In genomic region chr1:152141971-152142584, GRCh38 we compare ENCODE assay signal across 8 cellular contexts. TPM values are rescaled to one million over a fixed set of nuclear protein-coding genes. Genes with fewer than 3 reads are reported as not detected.
DNase-seq lines count a peak whose midpoint lies in the region; TF ChIP-seq lines count a peak whose summit lies in the region.

No MANE protein-coding gene starts in this region.

- H3K9me3 ChIP-seq in ascending aorta (no peaks in the 10 kb centered on the region), suprapubic skin (no peaks in the 10 kb centered on the region)

- peak; percentile 19 for DNase-seq in stimulated activated CD4-positive, alpha-beta T cell treated with anti-CD3 and anti-CD28 coated beads, Interleukin-4, amount 100 ng/mL, for 24 hours
- DNase-seq in stimulated activated CD4-positive, alpha-beta T cell treated with anti-CD3 and anti-CD28 coated beads, Interleukin-4, amount 100 ng/mL, for 4 hours: no peak
- DNase-seq in NB4 (ENCODE audit: low read depth) (peak; percentile 62), ascending aorta (ENCODE audit: low spot score in 2 of 2) (peak in 1 of 2 donors; percentile 74), iPS-NIHi7 (ENCODE audit: extremely low spot score) (peak; percentile 14), suprapubic skin (ENCODE audit: low spot score in 2 of 2) (peak in 1 of 2 donors; percentile 66), T-helper 2 cell (no peak)
- DNase-seq in stimulated activated CD4-positive, alpha-beta T cell treated with anti-CD3 and anti-CD28 coated beads, Interleukin-12 subunit alpha, Interleukin-12 subunit beta, amount 100 ng/mL, for 4 hours: no peak

- no peak for TF ChIP-seq EP300 in suprapubic skin (IDR thresholded peaks at IDR 0.05)

- H3K4me1 ChIP-seq in ascending aorta (no peaks in the 10 kb centered on the region), suprapubic skin (peaks cover 8% of the 10 kb centered on the region)

- TF ChIP-seq POLR2A in NB4 (IDR thresholded peaks at IDR 0.05; ENCODE audit: extremely low read depth, insufficient read length) (no peak), suprapubic skin (IDR thresholded peaks at IDR 0.05) (no peak)

- intact Hi-C loops in ascending aorta (cut with DNase I): loop anchor here (1.0 to 5.0 kb wide), 2 partner anchors 43 to 315 kb away; no protein-coding TSS in a partner anchor

- TF ChIP-seq CTCF in NB4 (IDR thresholded peaks at IDR 0.05; ENCODE audit: low read depth, low read length): peak; percentile 65
- TF ChIP-seq CTCF in ascending aorta (IDR thresholded peaks at IDR 0.05): peak; percentile 48 to 71 (median 57)
- TF ChIP-seq CTCF in suprapubic skin (IDR thresholded peaks at IDR 0.05): peak; percentile 50 to 56

- 5% methylated on average over 1 of the region's 1 CpG for WGBS in suprapubic skin

- H3K36me3 ChIP-seq in ascending aorta (no peaks in the 10 kb centered on the region), suprapubic skin (no peaks in the 10 kb centered on the region)

- no peaks in the 10 kb centered on the region for H3K27me3 ChIP-seq in ascending aorta
- H3K27me3 ChIP-seq in suprapubic skin: peaks cover 4% of the 10 kb centered on the region

- H3K27ac ChIP-seq in ascending aorta: no peak overlapping the region
- no peak overlapping the region for H3K27ac ChIP-seq in suprapubic skin

- no peak overlapping the region for H3K4me3 ChIP-seq in NB4 (ENCODE audit: low read depth, low read length)
- H3K4me3 ChIP-seq in ascending aorta: no peak overlapping the region
- no peak overlapping the region for H3K4me3 ChIP-seq in suprapubic skin

RNA-seq across cellular contexts. Expression of gene RPTN, which starts 16.9 kb away (rescaled TPM):
- total RNA-seq in ascending aorta (not detected), suprapubic skin (10 to 100 TPM in 3 of 4 donors, 1 to 10 TPM in 1; 9.0 to 40.3 (median 18.2) TPM)

RNA-seq across cellular contexts. Expression of gene TCHH, which starts 26.8 kb away (rescaled TPM):
- total RNA-seq in ascending aorta (not detected), suprapubic skin (10 to 100 TPM in 3 of 4 donors, 1 to 10 TPM in 1; 7.0 to 71.9 (median 37.2) TPM)

RNA-seq across cellular contexts. Expression of gene TCHHL1, which starts 53.2 kb away (rescaled TPM):
- total RNA-seq in ascending aorta (not detected), suprapubic skin (1 to 10 TPM in 3 of 4 donors, not detected in 1; 1.7 to 4.4 (median 3.3) TPM)

Comparison
In these comparisons a context has a peak if more than half of its experiments do, and no peak if none do; other contexts are left out.
1. DNase-seq: peak in stimulated activated CD4-positive, alpha-beta T cell treated with anti-CD3 and anti-CD28 coated beads, Interleukin-4, amount 100 ng/mL, for 24 hours (single experiment), NB4 (single experiment) and iPS-NIHi7 (single experiment); none in stimulated activated CD4-positive, alpha-beta T cell treated with anti-CD3 and anti-CD28 coated beads, Interleukin-4, amount 100 ng/mL, for 4 hours (0 of 2), T-helper 2 cell (0 of 5) and stimulated activated CD4-positive, alpha-beta T cell treated with anti-CD3 and anti-CD28 coated beads, Interleukin-12 subunit alpha, Interleukin-12 subunit beta, amount 100 ng/mL, for 4 hours (single experiment).
2. Peak in every context shown above with its lines, with median percentiles within 50 percentile points of each other: CTCF ChIP-seq.